ENCODE assay signal across 1 cellular context in genomic region chr5:73617510-73618279, GRCh38.
TF ChIP-seq lines count a peak whose summit lies in the region.

No MANE protein-coding gene starts in this region.

TF ChIP-seq in HepG2, 621 proteins besides CTCF, POLR2A, EP300 and RAD21 (continued from another document and continues in another):
- TF ChIP-seq ZBTB39 (CRISPR knock-in tag; IDR thresholded peaks at IDR 0.05) (no peak), RERE (CRISPR knock-in tag; IDR thresholded peaks at IDR 0.05; ENCODE audit: low read depth) (no peak), NPAS2 (CRISPR knock-in tag; IDR thresholded peaks at IDR 0.05; ENCODE audit: borderline replicate concordance) (no peak), ZNF331 (CRISPR knock-in tag; IDR thresholded peaks at IDR 0.05) (no peak), CBX2 (IDR thresholded peaks at IDR 0.05; ENCODE audit: low read depth, low read length) (no peak), CBX2 (CRISPR knock-in tag; IDR thresholded peaks at IDR 0.05; ENCODE audit: low read depth) (no peak), ZMYM2 (CRISPR knock-in tag; IDR thresholded peaks at IDR 0.05) (no peak), GZF1 (CRISPR knock-in tag; IDR thresholded peaks at IDR 0.05) (0 out of 2 replicates have a peak, but pooled peaks have one; percentile 57), PATZ1 (CRISPR knock-in tag; IDR thresholded peaks at IDR 0.05) (no peak), POLR2AphosphoS5 (IDR thresholded peaks at IDR 0.05; ENCODE audit: low read depth, low read length) (0 out of 2 replicates have a peak, but pooled peaks have one; percentile 22), HOXA7 (CRISPR knock-in tag; IDR thresholded peaks at IDR 0.05) (no peak), ZNF280D (CRISPR knock-in tag; IDR thresholded peaks at IDR 0.05) (0 out of 2 replicates have a peak, but pooled peaks have one; percentile 51), TCF7 (IDR thresholded peaks at IDR 0.05; ENCODE audit: low read depth) (no peak), ATF2 (CRISPR knock-in tag; IDR thresholded peaks at IDR 0.05) (no peak), ETV5 (CRISPR knock-in tag; IDR thresholded peaks at IDR 0.05; ENCODE audit: borderline replicate concordance) (no peak), THYN1 (CRISPR knock-in tag; IDR thresholded peaks at IDR 0.05; ENCODE audit: borderline replicate concordance, low read depth) (no peak), ZKSCAN5 (CRISPR knock-in tag; IDR thresholded peaks at IDR 0.05) (no peak), ZFP36L1 (CRISPR knock-in tag; IDR thresholded peaks at IDR 0.05) (no peak), ELF4 (CRISPR knock-in tag; IDR thresholded peaks at IDR 0.05; ENCODE audit: borderline replicate concordance) (no peak), ZNF770 (CRISPR knock-in tag; IDR thresholded peaks at IDR 0.05) (peak; percentile 28; the same call in 1 of the 2 replicates), ZMYM3 (CRISPR knock-in tag; IDR thresholded peaks at IDR 0.05) (peak; percentile 52; the same call in 1 of the 2 replicates), ZBTB21 (CRISPR knock-in tag; IDR thresholded peaks at IDR 0.05) (no peak), HOXA9 (CRISPR knock-in tag; IDR thresholded peaks at IDR 0.05; ENCODE audit: borderline replicate concordance) (no peak), KAT8 (CRISPR knock-in tag; IDR thresholded peaks at IDR 0.05) (0 out of 2 replicates have a peak, but pooled peaks have one; percentile 41), HDAC1 (CRISPR knock-in tag; IDR thresholded peaks at IDR 0.05) (no peak), NFE2L1 (CRISPR knock-in tag; IDR thresholded peaks at IDR 0.05; ENCODE audit: borderline replicate concordance) (no peak), FOXM1 (CRISPR knock-in tag; IDR thresholded peaks at IDR 0.05) (no peak), ZNF253 (CRISPR knock-in tag; IDR thresholded peaks at IDR 0.05; ENCODE audit: borderline replicate concordance) (no peak), ZFP37 (CRISPR knock-in tag; IDR thresholded peaks at IDR 0.05; ENCODE audit: borderline replicate concordance) (no peak), NR2F6 (IDR thresholded peaks at IDR 0.05) (no peak), NR2F6 (CRISPR knock-in tag; IDR thresholded peaks at IDR 0.05) (no peak), ZNF292 (CRISPR knock-in tag; IDR thresholded peaks at IDR 0.05; ENCODE audit: borderline replicate concordance, low read depth) (peak; percentile 63; the same call in 1 of the 2 replicates), ZNF24 (IDR thresholded peaks at IDR 0.05) (no peak), ADNP (CRISPR knock-in tag; IDR thresholded peaks at IDR 0.05) (no peak), ZMAT3 (CRISPR knock-in tag; conservative IDR thresholded peaks at IDR 0.05) (0 out of 2 replicates have a peak, but pooled peaks have one; percentile 35), SNAPC4 (CRISPR knock-in tag; IDR thresholded peaks at IDR 0.05) (no peak)
